ENCODE assay signal across 26 cellular contexts in the genomic region with DNA sequence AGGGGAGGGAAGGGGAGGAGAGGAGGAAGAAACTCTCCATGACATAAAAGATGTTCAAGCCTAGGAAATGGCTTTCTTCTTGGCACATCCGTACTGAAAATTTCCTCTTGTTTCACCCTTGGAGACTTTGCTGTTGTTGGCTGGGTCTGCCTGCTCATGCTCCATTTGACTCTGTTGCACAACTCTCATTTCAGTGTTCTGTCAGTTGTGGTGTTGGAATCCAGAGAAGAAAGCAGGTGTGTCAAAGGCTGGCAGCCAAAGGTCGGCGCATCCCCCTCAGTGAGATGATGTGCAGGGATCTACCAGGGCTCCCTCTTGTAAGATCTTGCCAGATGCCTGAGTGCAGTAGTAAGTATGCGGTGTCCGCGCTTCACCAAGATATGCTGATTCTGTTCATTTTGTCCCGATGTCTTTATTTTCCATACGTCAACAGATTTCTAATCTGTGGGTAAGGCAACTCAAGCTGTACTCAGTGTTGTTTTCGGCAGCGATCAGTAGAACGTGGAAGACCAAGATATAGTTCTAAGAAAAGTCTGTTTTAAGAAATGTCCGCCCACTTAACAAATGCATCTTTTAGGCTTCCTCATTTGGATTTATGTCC.
DNase-seq lines count a peak whose midpoint lies in the region; ATAC-seq and TF ChIP-seq lines count a peak whose summit lies in the region.
"Had no signal": no experiment of that assay in that cellular context is flagged by ENCODE, and none has a peak within 500 bp of the region (broad histone marks: within the 10 kb centered on the region; RNA-seq: fewer than 3 reads in every experiment).

No MANE protein-coding gene starts in this region.

- H3K4me1 ChIP-seq in right atrium auricular region (no peaks in the 10 kb centered on the region), heart left ventricle (no peaks in the 10 kb centered on the region)
- H3K4me1 ChIP-seq: HAP-1, Peyer's patch had no signal

- H3K27ac ChIP-seq in right atrium auricular region (no peak overlapping the region), heart left ventricle (peak overlapping the region in 1 of 12 donors; percentile 28)
- H3K27ac ChIP-seq: HL-60, Peyer's patch had no signal

- H3K9me3 ChIP-seq in right atrium auricular region (peaks cover 0 to 20% of the 10 kb centered on the region in 2 donors), heart left ventricle (peaks cover 0 to 36% (median 9%) of the 10 kb centered on the region in 12 donors)
- H3K9me3 ChIP-seq: HAP-1, Peyer's patch had no signal

- H3K27me3 Mint-ChIP-seq in nephron (ENCODE audit: low read depth) = no peaks in the 10 kb centered on the region
- H3K27me3 Mint-ChIP-seq: IgD-negative memory B cell had no signal

- H3K4me1 Mint-ChIP-seq in nephron = peaks cover 6% of the 10 kb centered on the region
- H3K4me1 Mint-ChIP-seq: B cell, IgD-negative memory B cell had no signal

- DNase-seq in Right ventricle myocardium superior (peak; percentile 56), right atrium auricular region (ENCODE audit: low spot score) (no peak), heart left ventricle (peak in 2 of 5 donors; percentile 40 to 54), AG08396 (ENCODE audit: low spot score) (no peak), RKO (ENCODE audit: low spot score) (no peak)
- DNase-seq: 8988T; COR-L47; DMS 273 treated with DMSO at 0.1 percent for 48 hours; DND-41; MM.1S; NCI-H1092 treated with DMSO at 0.1 percent for 48 hours; NCI-H146; NCI-H2029 treated with DMSO at 0.1 percent for 48 hours; NCI-H2171 treated with DMSO at 0.1 percent for 48 hours; NCI-H446 treated with DMSO at 0.1 percent for 48 hours; NCI-H69; NK-92 treated with Interleukin-12 subunit alpha and Interleukin-12 subunit beta, amount 100 ng/mL, for 24 hours; Peyer's patch; SHP77 had no signal

- no peak overlapping the region for H3K4me3 Mint-ChIP-seq in nephron
- H3K4me3 Mint-ChIP-seq: B cell, IgD-negative memory B cell had no signal

- H3K9me3 Mint-ChIP-seq in nephron = peaks cover 24% of the 10 kb centered on the region

- no peak for TF ChIP-seq CTCF in right atrium auricular region (IDR thresholded peaks at IDR 0.05)
- no peak for TF ChIP-seq CTCF in heart left ventricle (IDR thresholded peaks at IDR 0.05)
- no peak for TF ChIP-seq CTCF in nephron (IDR thresholded peaks at IDR 0.05; ENCODE audit: unreplicated experiment in 3 of 3)

- WGBS in heart left ventricle, 4 donors = 80 to 87% (median 86%) methylated on average over 12 of the region's 12 CpGs

- H3K36me3 ChIP-seq in right atrium auricular region (no peaks in the 10 kb centered on the region), heart left ventricle (peaks cover 0 to 2% (median 0%) of the 10 kb centered on the region in 9 donors)
- H3K36me3 ChIP-seq: HAP-1, Peyer's patch had no signal

- peak; percentile 85 for ATAC-seq in Right ventricle myocardium superior (ENCODE audit: poor library complexity)
- peak; percentile 44 to 84 (median 68) for ATAC-seq in heart left ventricle
- ATAC-seq in GM21825 (IDR thresholded peaks at IDR 0.05; ENCODE audit: unreplicated experiment) = no peak
- ATAC-seq in HG02759 (IDR thresholded peaks at IDR 0.05; ENCODE audit: unreplicated experiment) = no peak

- H3K4me3 ChIP-seq in right atrium auricular region (no peak overlapping the region), heart left ventricle (no peak overlapping the region)
- H3K4me3 ChIP-seq: HAP-1, Peyer's patch had no signal

- H3K27ac Mint-ChIP-seq in nephron = peak overlapping the region in 2 of 3 experiments; percentile 46 to 61
- H3K27ac Mint-ChIP-seq: B cell, IgD-negative memory B cell had no signal

- no peak for TF ChIP-seq POLR2A in heart left ventricle (IDR thresholded peaks at IDR 0.05)

- no peaks in the 10 kb centered on the region for H3K36me3 Mint-ChIP-seq in nephron (ENCODE audit: low read depth)

- H3K27me3 ChIP-seq in right atrium auricular region (no peaks in the 10 kb centered on the region), heart left ventricle (no peaks in the 10 kb centered on the region)
- H3K27me3 ChIP-seq: Peyer's patch had no signal

- intact Hi-C loops in Right ventricle myocardium superior (cut with DNase I) (no loop called here), heart left ventricle (cut with DNase I) (loop anchor here in 1 of 10 donors (10.0 kb wide), 1 partner anchor 116 kb away; no protein-coding TSS in a partner anchor)

Comparison
In these comparisons a context has a peak if more than half of its experiments do, and no peak if none do; other contexts are left out.
1. ATAC-seq: peak in Right ventricle myocardium superior (single experiment) and heart left ventricle (4 of 4); none in GM21825 (single experiment) and HG02759 (single experiment).